In genomic region chrX:679161-679979, GRCh38 we compare ENCODE assay signal across 1 cellular context.
TF ChIP-seq lines count a peak whose summit lies in the region.

No MANE protein-coding gene starts in this region.

TF ChIP-seq in WTC11, 78 proteins besides CTCF, POLR2A, EP300 and RAD21 (continued from another document):
- TF ChIP-seq ZNF532 (CRISPR knock-in tag; IDR thresholded peaks at IDR 0.05; ENCODE audit: borderline replicate concordance) (no peak), ETV6 (CRISPR knock-in tag; IDR thresholded peaks at IDR 0.05) (no peak), NR2C2 (CRISPR knock-in tag; IDR thresholded peaks at IDR 0.05) (no peak), FOXP1 (CRISPR knock-in tag; IDR thresholded peaks at IDR 0.05; ENCODE audit: borderline replicate concordance) (no peak)
